2 cellular contexts compared by ENCODE assay signal in genomic region chr7:139081584-139081983, GRCh38.
TF ChIP-seq lines count a peak whose summit lies in the region.

No MANE protein-coding gene starts in this region.

TF ChIP-seq in liver, 16 proteins besides CTCF, POLR2A, EP300 and RAD21:
- TF ChIP-seq JUND (IDR thresholded peaks at IDR 0.05) (peak in 1 of 2 donors; percentile 22), SP1 (IDR thresholded peaks at IDR 0.05) (peak; percentile 7), EGR1 (IDR thresholded peaks at IDR 0.05; ENCODE audit: low read depth in 2 of 2) (no peak), MAX (IDR thresholded peaks at IDR 0.05) (no peak), HNF4A (conservative IDR thresholded peaks at IDR 0.05) (peak; percentile 64)

TF ChIP-seq in HepG2, 621 proteins besides CTCF, POLR2A, EP300 and RAD21:
- TF ChIP-seq STAT5B (CRISPR knock-in tag; IDR thresholded peaks at IDR 0.05) (no peak), ZFAT (CRISPR knock-in tag; conservative IDR thresholded peaks at IDR 0.05) (no peak), THRA (CRISPR knock-in tag; IDR thresholded peaks at IDR 0.05; ENCODE audit: borderline replicate concordance) (no peak), ZNF616 (CRISPR knock-in tag; IDR thresholded peaks at IDR 0.05; ENCODE audit: low read depth) (no peak), AKAP8 (CRISPR knock-in tag; IDR thresholded peaks at IDR 0.05) (no peak), NR2C2 (CRISPR knock-in tag; IDR thresholded peaks at IDR 0.05; ENCODE audit: borderline replicate concordance) (no peak), MYPOP (CRISPR knock-in tag; IDR thresholded peaks at IDR 0.05) (no peak)
